ENCODE assay signal across 9 cellular contexts in the genomic region with DNA sequence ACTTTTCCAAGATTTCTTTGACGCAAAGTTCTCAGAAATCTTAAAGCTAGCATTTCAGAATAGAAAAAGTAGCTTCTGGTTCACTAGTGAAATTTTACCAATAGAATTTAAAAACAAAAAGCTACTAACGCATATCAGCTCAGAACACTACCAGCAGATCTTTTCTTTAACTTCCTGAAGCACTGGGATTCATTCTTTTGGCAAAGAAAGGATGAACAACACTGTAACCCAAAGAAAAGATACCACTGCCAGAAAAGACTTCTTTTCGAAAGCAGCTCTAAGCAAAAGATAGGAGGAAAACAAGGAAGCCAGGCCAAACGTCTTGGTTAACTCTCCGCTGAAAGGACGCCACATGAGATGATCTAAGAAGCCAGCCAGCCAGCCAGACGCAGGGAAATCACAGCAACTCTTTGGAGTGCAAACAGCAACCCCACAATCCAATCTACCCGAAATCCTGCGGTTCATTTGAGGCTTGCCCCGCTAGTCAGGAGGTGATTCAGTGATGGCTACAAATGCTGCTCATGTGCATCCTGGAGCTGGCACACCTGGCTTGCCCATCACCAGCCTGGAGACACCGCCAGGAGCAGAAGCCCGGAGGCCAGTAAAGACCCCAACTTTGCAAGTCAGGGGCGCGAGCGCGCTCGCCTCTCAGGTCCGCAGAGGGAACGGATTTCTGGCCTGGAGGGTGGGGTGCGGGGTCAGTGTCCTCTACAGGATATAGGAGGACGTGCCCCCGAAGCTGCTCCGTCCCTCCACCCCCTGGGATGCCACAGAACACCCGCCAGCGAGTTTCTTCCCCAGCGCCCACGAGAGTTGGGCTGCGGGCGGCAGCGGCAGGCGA. TPM values are rescaled to one million over a fixed set of nuclear protein-coding genes. Genes with fewer than 3 reads are reported as not detected.
DNase-seq lines count a peak whose midpoint lies in the region; ATAC-seq lines count a peak whose summit lies in the region.
"Had no signal": no experiment of that assay in that cellular context is flagged by ENCODE, and none has a peak within 500 bp of the region (broad histone marks: within the 10 kb centered on the region; RNA-seq: fewer than 3 reads in every experiment).

No MANE protein-coding gene starts in this region.

- H3K79me2 ChIP-seq in Karpas-422 (ENCODE audit: low read length), result no peaks in the 10 kb centered on the region

- H3K27me3 ChIP-seq in Karpas-422 (ENCODE audit: low read length) (0 out of 2 replicates have a peak, but pooled peaks cover 3% of the 10 kb centered on the region), ectodermal cell (ENCODE audit: control insufficient read depth, insufficient read depth, low read length, poor library complexity, severe bottlenecking) (peaks cover 40% of the 10 kb centered on the region)

- H3K27ac Mint-ChIP-seq in T-helper 2 cell treated with Interferon-gamma antibody and Interleukin-4, amounts not matched to agents 5 μg/mL and 100 μg/mL, for 36 hours, result no peak overlapping the region
- H3K27ac Mint-ChIP-seq: dendritic cell treated with granulocyte-macrophage colony-stimulating factor and Interleukin-4, amounts not matched to agents 40 ng/mL and 50 ng/mL, for 4 days had no signal

- peaks cover 5% of the 10 kb centered on the region; the same call in 1 of the 2 replicates for H4K20me1 ChIP-seq in Karpas-422 (ENCODE audit: insufficient read depth, low read depth, low read length)

- H3K4me1 ChIP-seq in Karpas-422 (ENCODE audit: low read length) (peaks cover 26% of the 10 kb centered on the region), ectodermal cell (ENCODE audit: control insufficient read depth, insufficient read depth, low read length) (peaks cover 20% of the 10 kb centered on the region)

- WGBS in ectodermal cell, 2 experiments, result 7% methylated on average over 31 of the region's 31 CpGs

- H3K9me3 ChIP-seq in Karpas-422 (ENCODE audit: low read length) (no peaks in the 10 kb centered on the region), ectodermal cell (ENCODE audit: control insufficient read depth, low read length) (no peaks in the 10 kb centered on the region)

- ATAC-seq in left lobe of liver, result peak; percentile 22
- ATAC-seq in stimulated activated naive CD8-positive, alpha-beta T cell treated with anti-CD3 and anti-CD28 coated beads, Interleukin-15, Interleukin-2, amounts not matched to agents 100 U/mL and 50 U/mL, for 24 hours, result no peak
- no peak for ATAC-seq in HG03280 (IDR thresholded peaks at IDR 0.05; ENCODE audit: unreplicated experiment)

- no peaks in the 10 kb centered on the region for H3K36me3 Mint-ChIP-seq in T-helper 2 cell treated with Interferon-gamma antibody and Interleukin-4, amounts not matched to agents 5 μg/mL and 100 μg/mL, for 36 hours (ENCODE audit: low read depth)

- no peaks in the 10 kb centered on the region for H3K27me3 Mint-ChIP-seq in T-helper 2 cell treated with Interferon-gamma antibody and Interleukin-4, amounts not matched to agents 5 μg/mL and 100 μg/mL, for 36 hours (ENCODE audit: low read depth)
- H3K27me3 Mint-ChIP-seq: dendritic cell treated with granulocyte-macrophage colony-stimulating factor and Interleukin-4, amounts not matched to agents 40 ng/mL and 50 ng/mL, for 4 days had no signal

- no peaks in the 10 kb centered on the region for H3K9me3 Mint-ChIP-seq in T-helper 2 cell treated with Interferon-gamma antibody and Interleukin-4, amounts not matched to agents 5 μg/mL and 100 μg/mL, for 36 hours
- H3K9me3 Mint-ChIP-seq: dendritic cell treated with granulocyte-macrophage colony-stimulating factor and Interleukin-4, amounts not matched to agents 40 ng/mL and 50 ng/mL, for 4 days had no signal

- no peak overlapping the region for H3K4me3 Mint-ChIP-seq in T-helper 2 cell treated with Interferon-gamma antibody and Interleukin-4, amounts not matched to agents 5 μg/mL and 100 μg/mL, for 36 hours
- H3K4me3 Mint-ChIP-seq: dendritic cell treated with granulocyte-macrophage colony-stimulating factor and Interleukin-4, amounts not matched to agents 40 ng/mL and 50 ng/mL, for 4 days had no signal

- peak overlapping the region; percentile 91 for H3K4me2 ChIP-seq in Karpas-422 (ENCODE audit: low read depth, low read length, poor library complexity, severe bottlenecking)

- H3K4me1 Mint-ChIP-seq in T-helper 2 cell treated with Interferon-gamma antibody and Interleukin-4, amounts not matched to agents 5 μg/mL and 100 μg/mL, for 36 hours (ENCODE audit: low read depth), result no peaks in the 10 kb centered on the region

- peak overlapping the region; percentile 99 for H2AFZ ChIP-seq in Karpas-422 (ENCODE audit: low read length)

- H3K36me3 ChIP-seq in Karpas-422 (ENCODE audit: insufficient read depth, low read length), result 0 out of 2 replicates have a peak, but pooled peaks cover under 1% of the 10 kb centered on the region
- peaks cover 8% of the 10 kb centered on the region for H3K36me3 ChIP-seq in ectodermal cell (ENCODE audit: control insufficient read depth, insufficient read depth, low read length)

- peak overlapping the region; percentile 78 for H3K4me3 ChIP-seq in Karpas-422 (ENCODE audit: low read length)
- peak overlapping the region; percentile 72 for H3K4me3 ChIP-seq in ectodermal cell (ENCODE audit: insufficient read depth, low read depth, low read length)

- peak overlapping the region; percentile 80 for H3K9ac ChIP-seq in Karpas-422 (ENCODE audit: low read length)

- H3K27ac ChIP-seq in Karpas-422 (ENCODE audit: low read length) (no peak overlapping the region), ectodermal cell (ENCODE audit: insufficient read depth, low read depth, low read length, poor library complexity, severe bottlenecking) (no peak overlapping the region)

- no peaks in the 10 kb centered on the region for H3K9me2 ChIP-seq in Karpas-422 (replicated peaks; ENCODE audit: insufficient read depth, low read length)

- DNase-seq in NCI-H2196 (lab: John Stamatoyannopoulos, UW; ENCODE audit: unreplicated experiment), result peak; percentile 38
- no peak for DNase-seq in NCI-H2196 treated with DMSO at 0.1 percent for 48 hours (lab: John Stamatoyannopoulos, UW; ENCODE audit: unreplicated experiment)
- DNase-seq in Karpas-422, result peak; percentile 64
- peak; percentile 51 for DNase-seq in T-helper 2 cell treated with Interferon-gamma antibody and Interleukin-4, amounts not matched to agents 5 μg/mL and 100 μg/mL, for 36 hours (ENCODE audit: low spot score)
- peak; percentile 79 for DNase-seq in left lobe of liver (ENCODE audit: low spot score)
- peak; percentile 42 for DNase-seq in stimulated activated naive CD8-positive, alpha-beta T cell treated with anti-CD3 and anti-CD28 coated beads, Interleukin-15, Interleukin-2, amounts not matched to agents 100 U/mL and 50 U/mL, for 24 hours

RNA-seq across cellular contexts. Expression of a gene that starts 0.8 kb away (rescaled TPM):
- 8.5 and 18.4 TPM in 2 replicates for total RNA-seq in Karpas-422 (2014; rRNA removed; shearing (Covaris generic); ENCODE audit: low replicate concordance)
- 33.5 TPM for polyA plus RNA-seq in ectodermal cell (2013, experiment 1 of 4)
- polyA plus RNA-seq in ectodermal cell (2013, experiment 2 of 4), result 38.9 TPM
- polyA plus RNA-seq in ectodermal cell (2013, experiment 3 of 4), result 31.8 TPM
- 36.2 TPM for polyA plus RNA-seq in ectodermal cell (2013, experiment 4 of 4)
- 23.0 TPM for total RNA-seq in left lobe of liver

RNA-seq across cellular contexts. Expression of a gene that starts 54.2 kb away (rescaled TPM):
- under 0.01 TPM in 2 replicates for total RNA-seq in Karpas-422 (2014; rRNA removed; shearing (Covaris generic); ENCODE audit: low replicate concordance)
- polyA plus RNA-seq in ectodermal cell (2013, experiment 1 of 4), result 2,448 TPM
- 3,281 TPM for polyA plus RNA-seq in ectodermal cell (2013, experiment 2 of 4)
- 16,052 TPM for polyA plus RNA-seq in ectodermal cell (2013, experiment 3 of 4)
- polyA plus RNA-seq in ectodermal cell (2013, experiment 4 of 4), result 9,026 TPM
- total RNA-seq in left lobe of liver, result 1,159 TPM

Comparison
In these comparisons a context has a peak if more than half of its experiments do, and no peak if none do; other contexts are left out.
1. RNA of a gene that starts 54.2 kb away (total RNA-seq): 1,159 TPM in left lobe of liver (single experiment); under 0.01 TPM in Karpas-422; every median in the first group is over 1,000 times any median in the second.